15 cellular contexts compared by ENCODE assay signal in the genomic region with DNA sequence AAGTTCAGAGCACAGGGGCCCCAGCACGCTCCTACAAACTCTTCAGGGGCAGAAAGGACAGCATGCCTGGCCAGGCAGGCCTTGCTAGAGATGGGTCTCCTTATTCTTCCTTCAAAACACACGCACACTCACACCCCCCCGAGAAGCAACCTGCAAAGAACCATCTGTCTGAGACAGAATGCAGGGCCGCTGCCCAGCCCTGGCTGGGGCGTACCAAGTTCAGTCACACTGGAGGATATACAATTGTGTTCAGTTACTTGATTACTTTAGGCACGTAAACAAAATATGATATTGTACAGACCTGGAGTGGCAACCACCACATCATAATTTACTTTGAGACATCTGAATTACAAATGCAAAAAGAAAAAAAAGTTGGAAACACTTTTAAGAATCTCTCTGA. TPM values are rescaled to one million over a fixed set of nuclear protein-coding genes. Genes with fewer than 3 reads are reported as not detected.
DNase-seq lines count a peak whose midpoint lies in the region; ATAC-seq and TF ChIP-seq lines count a peak whose summit lies in the region.
"Had no signal": no experiment of that assay in that cellular context is flagged by ENCODE, and none has a peak within 500 bp of the region (broad histone marks: within the 10 kb centered on the region; RNA-seq: fewer than 3 reads in every experiment).

No MANE protein-coding gene starts in this region.

- TF ChIP-seq CTCF in heart right ventricle (IDR thresholded peaks at IDR 0.05) (no peak), natural killer cell (IDR thresholded peaks at IDR 0.05) (no peak), upper lobe of right lung (IDR thresholded peaks at IDR 0.05) (no peak), GM13976 (IDR thresholded peaks at IDR 0.05; ENCODE audit: borderline replicate concordance, control extremely low read depth, extremely low read depth, insufficient read depth, missing control alignments) (no peak)

- H3K27ac Mint-ChIP-seq in central memory CD8-positive, alpha-beta T cell (ENCODE audit: low read depth): peak overlapping the region; percentile 97
- H3K27ac Mint-ChIP-seq in natural killer cell: peak overlapping the region; percentile 92 to 93
- H3K27ac Mint-ChIP-seq in activated naive CD4-positive, alpha-beta T cell treated with anti-CD3 and anti-CD28 coated beads, Interleukin-2, amount 50 U/mL, for 72 hours: no peak overlapping the region

- WGBS in heart right ventricle, 2 donors: 61 to 62% methylated on average over 6 of the region's 6 CpGs

- H3K4me3 Mint-ChIP-seq in central memory CD8-positive, alpha-beta T cell: peak overlapping the region; percentile 97
- H3K4me3 Mint-ChIP-seq in natural killer cell: peak overlapping the region; percentile 9

- H3K36me3 ChIP-seq in heart right ventricle (no peaks in the 10 kb centered on the region), upper lobe of right lung (no peaks in the 10 kb centered on the region)
- H3K36me3 ChIP-seq: SJCRH30, tibial artery had no signal

- no peaks in the 10 kb centered on the region for H3K27me3 Mint-ChIP-seq in central memory CD8-positive, alpha-beta T cell
- no peaks in the 10 kb centered on the region for H3K27me3 Mint-ChIP-seq in natural killer cell (ENCODE audit: low read depth in 2 of 2)

- H3K4me3 ChIP-seq in heart right ventricle: no peak overlapping the region
- no peak overlapping the region for H3K4me3 ChIP-seq in upper lobe of right lung
- H3K4me3 ChIP-seq: coronary artery, SJCRH30, tibial artery had no signal

- in situ Hi-C loops in GM13976 (cut with MboI; ENCODE audit: low sequenced_read_pairs, unreplicated experiment): no loop called here

- ATAC-seq in heart right ventricle: no peak
- no peak for ATAC-seq in central memory CD8-positive, alpha-beta T cell (replicated peaks; ENCODE audit: extremely low read depth, poor library complexity, severe bottlenecking)
- no peak for ATAC-seq in natural killer cell
- ATAC-seq in upper lobe of right lung: no peak
- no peak for ATAC-seq in activated naive CD4-positive, alpha-beta T cell treated with anti-CD3 and anti-CD28 coated beads, Interleukin-2, amount 50 U/mL, for 72 hours
- ATAC-seq: foreskin keratinocyte, left lobe of liver had no signal

- DNase-seq in heart right ventricle (no peak), cardiac septum (ENCODE audit: low spot score) (no peak), natural killer cell (no peak), upper lobe of right lung (no peak), GM13976 (ENCODE audit: low spot score) (no peak), 8988T (no peak)
- no peak for DNase-seq in central memory CD8-positive, alpha-beta T cell (ENCODE audit: low spot score in 2 of 2)
- no peak for DNase-seq in activated naive CD4-positive, alpha-beta T cell treated with anti-CD3 and anti-CD28 coated beads, Interleukin-2, amount 50 U/mL, for 72 hours (ENCODE audit: low spot score in 2 of 2)
- DNase-seq: foreskin keratinocyte; NCI-H526 treated with DMSO at 0.1 percent for 48 hours; SJCRH30; stimulated activated CD4-positive, alpha-beta T cell treated with anti-CD3 and anti-CD28 coated beads, Interleukin-4, amount 100 ng/mL, for 24 hours had no signal

- no peaks in the 10 kb centered on the region for H3K9me3 ChIP-seq in heart right ventricle
- no peaks in the 10 kb centered on the region for H3K9me3 ChIP-seq in upper lobe of right lung
- H3K9me3 ChIP-seq: SJCRH30, tibial artery had no signal

- H3K4me1 ChIP-seq in heart right ventricle: peaks cover 70 to 95% (median 94%) of the 10 kb centered on the region in 9 donors
- H3K4me1 ChIP-seq in upper lobe of right lung: peaks cover 85% of the 10 kb centered on the region

- H3K9me3 Mint-ChIP-seq in central memory CD8-positive, alpha-beta T cell: no peaks in the 10 kb centered on the region
- no peaks in the 10 kb centered on the region for H3K9me3 Mint-ChIP-seq in natural killer cell
- no peaks in the 10 kb centered on the region for H3K9me3 Mint-ChIP-seq in activated naive CD4-positive, alpha-beta T cell treated with anti-CD3 and anti-CD28 coated beads, Interleukin-2, amount 50 U/mL, for 72 hours

- H3K27ac ChIP-seq in heart right ventricle (peak overlapping the region in 7 of 10 donors; percentile 54 to 86 (median 83)), upper lobe of right lung (peak overlapping the region; percentile 20)
- H3K27ac ChIP-seq: foreskin keratinocyte, SJCRH30 had no signal

- H3K4me1 Mint-ChIP-seq in central memory CD8-positive, alpha-beta T cell: peaks cover 95% of the 10 kb centered on the region
- peaks cover 88 to 95% of the 10 kb centered on the region in 2 donors for H3K4me1 Mint-ChIP-seq in natural killer cell

- H3K27me3 ChIP-seq in heart right ventricle (no peaks in the 10 kb centered on the region), upper lobe of right lung (no peaks in the 10 kb centered on the region)
- H3K27me3 ChIP-seq: foreskin keratinocyte, SJCRH30, tibial artery had no signal

- H3K36me3 Mint-ChIP-seq in central memory CD8-positive, alpha-beta T cell (ENCODE audit: insufficient read depth): peaks cover 43% of the 10 kb centered on the region
- no peaks in the 10 kb centered on the region for H3K36me3 Mint-ChIP-seq in natural killer cell
- H3K36me3 Mint-ChIP-seq in activated naive CD4-positive, alpha-beta T cell treated with anti-CD3 and anti-CD28 coated beads, Interleukin-2, amount 50 U/mL, for 72 hours: peaks cover 9 to 14% of the 10 kb centered on the region in 2 donors

- intact Hi-C loops in heart right ventricle (cut with DNase I) (loop anchor here in 5 of 10 donors (5.0 to 10.0 kb wide), 4 partner anchors 36 to 106 kb away; no protein-coding TSS in a partner anchor), cardiac septum (cut with DNase I) (loop anchor here (5.0 to 10.0 kb wide), 2 partner anchors 54 to 91 kb away; no protein-coding TSS in a partner anchor), natural killer cell (cut with micrococcal nuclease) (no loop called here), upper lobe of right lung (cut with DNase I) (loop anchor here (10.0 kb wide), 1 partner anchor 94 kb away; no protein-coding TSS in a partner anchor)

RNA-seq across cellular contexts. Expression of a gene that starts 5.7 kb away (rescaled TPM):
- total RNA-seq in heart right ventricle: 10 to 100 TPM; 19.0 to 42.9 (median 31.3) TPM
- polyA plus RNA-seq in heart right ventricle: 10 to 100 TPM; 11.6 to 25.5 TPM
- total RNA-seq in cardiac septum: 18.5 TPM
- total RNA-seq in natural killer cell: 100 to 1,000 TPM in 2 of 3 donors, 10 to 100 TPM in 1; 77.4 to 172 (median 121) TPM
- 31.4 TPM for total RNA-seq in upper lobe of right lung
- 10 to 100 TPM in 1 of 2 donors, 1 to 10 TPM in 1; 6.1 to 11.8 TPM for total RNA-seq in activated naive CD4-positive, alpha-beta T cell treated with anti-CD3 and anti-CD28 coated beads, Interleukin-2, amount 50 U/mL, for 72 hours

RNA-seq across cellular contexts. Expression of a gene that starts 53.2 kb away (rescaled TPM):
- 10 to 100 TPM; 12.0 to 18.8 (median 13.0) TPM for total RNA-seq in heart right ventricle
- 10 to 100 TPM in 1 of 2 donors, 1 to 10 TPM in 1; 7.4 to 18.7 TPM for polyA plus RNA-seq in heart right ventricle
- 14.6 TPM for total RNA-seq in cardiac septum
- 10 to 100 TPM; 12.5 to 20.6 (median 20.1) TPM for total RNA-seq in natural killer cell
- 15.7 TPM for total RNA-seq in upper lobe of right lung
- total RNA-seq in activated naive CD4-positive, alpha-beta T cell treated with anti-CD3 and anti-CD28 coated beads, Interleukin-2, amount 50 U/mL, for 72 hours: 10 to 100 TPM in 1 of 2 donors, 1 to 10 TPM in 1; 1.1 to 27.7 TPM

Comparison
In these comparisons a context has a peak if more than half of its experiments do, and no peak if none do; other contexts are left out.
1. H3K27ac Mint-ChIP-seq: peak in central memory CD8-positive, alpha-beta T cell (single experiment) and natural killer cell (2 of 2); none in activated naive CD4-positive, alpha-beta T cell treated with anti-CD3 and anti-CD28 coated beads, Interleukin-2, amount 50 U/mL, for 72 hours (0 of 2).